24 cellular contexts compared by ENCODE assay signal in the genomic region with DNA sequence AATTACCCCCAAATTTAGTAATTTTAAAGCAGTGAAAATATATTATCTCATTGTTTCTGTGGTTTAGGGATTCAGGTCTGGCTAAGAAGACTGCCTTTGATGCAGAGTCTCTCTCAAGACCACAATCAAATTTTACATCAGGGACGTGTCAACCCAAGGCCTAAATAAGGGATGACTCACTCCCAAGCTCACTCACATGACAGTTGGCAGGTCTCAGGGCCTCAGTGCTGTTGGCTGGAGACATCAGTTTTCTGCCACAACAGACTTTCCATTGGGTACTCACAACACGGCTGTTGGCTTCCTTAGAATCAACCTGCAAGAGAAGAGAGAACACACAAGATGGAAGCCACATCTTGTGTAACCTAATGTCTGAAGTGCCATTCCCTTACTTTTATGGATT.
"Had no signal": no experiment of that assay in that cellular context is flagged by ENCODE, and none has a peak within 500 bp of the region (broad histone marks: within the 10 kb centered on the region; RNA-seq: fewer than 3 reads in every experiment).

No MANE protein-coding gene starts in this region.

- DNase-seq: activated CD4-positive, alpha-beta T cell treated with anti-CD3 and anti-CD28 coated beads for 4 hours; activated CD4-positive, alpha-beta T cell treated with anti-CD3 and anti-CD28 coated beads, Interleukin-2, amount 50 U/mL, for 4 hours; activated CD4-positive, CD25-positive, alpha-beta regulatory T cell; activated naive CD4-positive, alpha-beta T cell; activated T-cell treated with anti-CD3 and anti-CD28 coated beads for 4 hours; activated T-cell treated with anti-CD3 and anti-CD28 coated beads, Interleukin-2, amount 50 U/mL, for 72 hours; anterior cingulate cortex; body of pancreas; effector CD8-positive, alpha-beta T cell; esophagus squamous epithelium; gastrocnemius medialis; glutamatergic neuron; kidney; left colon; mammary epithelial cell; midbrain; naive thymus-derived CD4-positive, alpha-beta T cell; occipital lobe; right cardiac atrium; spleen; stimulated activated naive CD4-positive, alpha-beta T cell; tibial artery; upper lobe of right lung had no signal

- ATAC-seq: activated naive CD4-positive, alpha-beta T cell treated with anti-CD3 and anti-CD28 coated beads, Interleukin-2, amount 50 U/mL, for 72 hours; activated T-cell treated with anti-CD3 and anti-CD28 coated beads, Interleukin-2, amount 50 U/mL, for 72 hours; body of pancreas; gastrocnemius medialis; left colon; naive thymus-derived CD4-positive, alpha-beta T cell; right cardiac atrium; upper lobe of right lung had no signal
